In genomic region chr9:37999501-38000189, GRCh38 we compare ENCODE assay signal across 11 cellular contexts.
DNase-seq lines count a peak whose midpoint lies in the region; ATAC-seq and TF ChIP-seq lines count a peak whose summit lies in the region.
"Had no signal": no experiment of that assay in that cellular context is flagged by ENCODE, and none has a peak within 500 bp of the region (broad histone marks: within the 10 kb centered on the region; RNA-seq: fewer than 3 reads in every experiment).

No MANE protein-coding gene starts in this region.

- H3K4me3 Mint-ChIP-seq in natural killer cell: no peak overlapping the region
- H3K4me3 Mint-ChIP-seq: activated CD4-positive, alpha-beta memory T cell treated with anti-CD3 and anti-CD28 coated beads for 36 hours had no signal

- peak overlapping the region; percentile 62; the same call in 1 of the 2 replicates for H3K27ac ChIP-seq in BLaER1
- H3K27ac ChIP-seq in neural cell (ENCODE audit: low read length): peak overlapping the region; percentile 43
- H3K27ac ChIP-seq: suprapubic skin had no signal

- H3K27me3 Mint-ChIP-seq in natural killer cell (ENCODE audit: low read depth in 2 of 2): peaks cover 0 to 5% of the 10 kb centered on the region in 2 donors

- H3K4me3 ChIP-seq in BLaER1: no peak overlapping the region
- H3K4me3 ChIP-seq in neural cell (ENCODE audit: low read length): no peak overlapping the region
- H3K4me3 ChIP-seq: suprapubic skin had no signal

- H3K9me2 ChIP-seq in neural cell (ENCODE audit: insufficient read depth, low read length): no peaks in the 10 kb centered on the region

- peaks cover 36 to 58% of the 10 kb centered on the region in 2 donors for H3K4me1 Mint-ChIP-seq in natural killer cell

- H3K27me3 ChIP-seq in BLaER1 (no peaks in the 10 kb centered on the region), neural cell (ENCODE audit: insufficient read depth, low read depth, low read length) (no peaks in the 10 kb centered on the region)
- H3K27me3 ChIP-seq: suprapubic skin had no signal

- TF ChIP-seq CTCF in neural cell (IDR thresholded peaks at IDR 0.05; ENCODE audit: poor library complexity, severe bottlenecking) (no peak), natural killer cell (IDR thresholded peaks at IDR 0.05) (no peak)

- DNase-seq in LoVo (ENCODE audit: low spot score) (peak; percentile 9), cerebellar cortex (ENCODE audit: low spot score) (peak; percentile 17), NCI-H1694 (lab: John Stamatoyannopoulos, UW) (no peak), natural killer cell (no peak), NCI-H524 treated with DMSO at 0.1 percent for 48 hours (lab: John Stamatoyannopoulos, UW) (no peak)
- DNase-seq: activated CD4-positive, alpha-beta memory T cell treated with anti-CD3 and anti-CD28 coated beads for 36 hours; NCI-H1048 had no signal

- no peak for TF ChIP-seq EP300 in neural cell (conservative IDR thresholded peaks at IDR 0.05; ENCODE audit: poor library complexity, severe bottlenecking)

- H3K79me2 ChIP-seq in neural cell (replicated peaks; ENCODE audit: insufficient read depth, low read length): peaks cover 25% of the 10 kb centered on the region

- TF ChIP-seq RAD21 in neural cell (conservative IDR thresholded peaks at IDR 0.05): no peak

- H4K20me1 ChIP-seq in BLaER1: no peaks in the 10 kb centered on the region
- no peaks in the 10 kb centered on the region for H4K20me1 ChIP-seq in neural cell (ENCODE audit: insufficient read depth)

- peak overlapping the region; percentile 71 for H3K4me2 ChIP-seq in BLaER1
- H3K4me2 ChIP-seq in neural cell (ENCODE audit: low read length): no peak overlapping the region

- H3F3A ChIP-seq in neural cell (ENCODE audit: insufficient read depth, low read length, poor library complexity, severe bottlenecking): no peaks in the 10 kb centered on the region

- intact Hi-C loops in natural killer cell (cut with micrococcal nuclease): no loop called here

- H3K9ac ChIP-seq in BLaER1: peak overlapping the region; percentile 20; the same call in 1 of the 2 replicates
- peak overlapping the region; percentile 25 for H3K9ac ChIP-seq in neural cell (ENCODE audit: low read length)

- no peaks in the 10 kb centered on the region for H3K9me3 Mint-ChIP-seq in natural killer cell
- H3K9me3 Mint-ChIP-seq: activated CD4-positive, alpha-beta memory T cell treated with anti-CD3 and anti-CD28 coated beads for 36 hours had no signal

- H3K9me3 ChIP-seq in BLaER1 (no peaks in the 10 kb centered on the region), neural cell (ENCODE audit: low read length) (no peaks in the 10 kb centered on the region)
- H3K9me3 ChIP-seq: suprapubic skin had no signal

- ATAC-seq in natural killer cell (no peak), GM19467 (IDR thresholded peaks at IDR 0.05; ENCODE audit: unreplicated experiment) (no peak)

- H3K4me1 ChIP-seq in BLaER1: peaks cover 51% of the 10 kb centered on the region

- H3K36me3 ChIP-seq in BLaER1: no peaks in the 10 kb centered on the region
- H3K36me3 ChIP-seq in neural cell (ENCODE audit: insufficient read depth, low read length): no peaks in the 10 kb centered on the region
- H3K36me3 ChIP-seq: suprapubic skin had no signal

- no peak overlapping the region for H3K27ac Mint-ChIP-seq in natural killer cell
- H3K27ac Mint-ChIP-seq: activated CD4-positive, alpha-beta memory T cell treated with anti-CD3 and anti-CD28 coated beads for 36 hours had no signal

- no peaks in the 10 kb centered on the region for H3K36me3 Mint-ChIP-seq in natural killer cell
- H3K36me3 Mint-ChIP-seq: activated CD4-positive, alpha-beta memory T cell treated with anti-CD3 and anti-CD28 coated beads for 36 hours had no signal

- no peak overlapping the region for H2AFZ ChIP-seq in neural cell (ENCODE audit: low read depth, low read length)

TF ChIP-seq in neural cell, 6 proteins besides CTCF, POLR2A, EP300 and RAD21:
- no peak for TF ChIP-seq POLR2AphosphoS5 (IDR thresholded peaks at IDR 0.05)
- TF ChIP-seq MXI1 (conservative IDR thresholded peaks at IDR 0.05; ENCODE audit: poor library complexity, severe bottlenecking): no peak
- TF ChIP-seq EZH2 (IDR thresholded peaks at IDR 0.05; ENCODE audit: borderline replicate concordance, insufficient read depth, low read length, poor library complexity, severe bottlenecking): no peak
- TF ChIP-seq TAF1 (IDR thresholded peaks at IDR 0.05; ENCODE audit: low read depth): no peak
- no peak for TF ChIP-seq SMC3 (conservative IDR thresholded peaks at IDR 0.05; ENCODE audit: poor library complexity)
- no peak for TF ChIP-seq REST (IDR thresholded peaks at IDR 0.05; ENCODE audit: borderline replicate concordance)
TF ChIP-seq in neural cell: peak in this region for 0.

Comparison
In these comparisons a context has a peak if more than half of its experiments do, and no peak if none do; other contexts are left out.
1. DNase-seq: peak in LoVo (single experiment) and cerebellar cortex (single experiment); none in NCI-H1694 (single experiment), natural killer cell (single experiment) and NCI-H524 treated with DMSO at 0.1 percent for 48 hours (single experiment).